36 cellular contexts compared by ENCODE assay signal in the genomic region with DNA sequence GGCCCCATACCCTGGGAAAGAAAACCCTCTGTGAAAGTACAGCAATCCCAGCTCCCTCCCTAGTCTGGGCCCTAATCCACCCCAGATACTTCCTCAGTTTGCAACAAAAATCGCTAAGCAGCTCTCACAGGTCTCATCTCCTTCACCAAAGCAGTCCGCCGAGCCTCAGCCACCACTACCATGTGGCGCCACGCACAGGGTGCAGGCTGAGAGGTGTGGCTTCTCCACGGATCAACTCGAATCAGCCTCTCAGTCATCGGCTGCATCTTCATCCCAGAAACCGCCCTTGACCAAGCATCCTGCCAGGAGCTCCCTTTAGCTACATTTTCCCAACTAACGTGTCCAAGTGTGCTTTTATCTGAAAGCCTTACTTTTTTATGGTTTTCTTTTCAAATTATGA. TPM values are rescaled to one million over a fixed set of nuclear protein-coding genes. Genes with fewer than 3 reads are reported as not detected.
"Had no signal": no experiment of that assay in that cellular context is flagged by ENCODE, and none has a peak within 500 bp of the region (broad histone marks: within the 10 kb centered on the region; RNA-seq: fewer than 3 reads in every experiment).

No MANE protein-coding gene starts in this region.

- H3K4me1 ChIP-seq: psoas muscle had no signal

- H3K27ac ChIP-seq: body of pancreas, cardiac muscle cell, parathyroid adenoma, psoas muscle, stomach had no signal

- H3K4me2 ChIP-seq: smooth muscle cell had no signal

- FAIRE-seq: keratinocyte had no signal

- H3K4me3 ChIP-seq: body of pancreas, cardiac muscle cell, gastroesophageal sphincter, psoas muscle, smooth muscle cell, stomach, tibial nerve had no signal

- H3K27me3 ChIP-seq: tibial nerve had no signal

- H3K79me2 ChIP-seq: parathyroid adenoma had no signal

- ATAC-seq: body of pancreas; effector memory CD8-positive, alpha-beta T cell; gastroesophageal sphincter; left colon; naive thymus-derived CD4-positive, alpha-beta T cell; psoas muscle; stimulated activated memory B cell treated with anti-CD40 and anti-IgM and Interleukin-4, amounts not matched to agents 10 μg/mL and 1 μg/mL and 100 μg/mL, for 72 hours had no signal

- H3K9ac ChIP-seq: parathyroid adenoma had no signal

- H3K36me3 ChIP-seq: cardiac muscle cell, gastroesophageal sphincter, stomach, tibial nerve had no signal

- DNase-seq: activated CD4-positive, alpha-beta memory T cell treated with anti-CD3 and anti-CD28 coated beads for 36 hours; activated CD4-positive, alpha-beta T cell treated with anti-CD3 and anti-CD28 coated beads, Interleukin-2, amount 10 ng/mL, durations not matched to agents 24 days and 14 days; activated CD4-positive, CD25-positive, alpha-beta regulatory T cell treated with anti-CD3 and anti-CD28 coated beads, Interleukin-2, amount 50 U/mL, for 72 hours; activated CD8-positive, alpha-beta memory T cell treated with anti-CD3 and anti-CD28 coated beads, Interleukin-2, amount 50 U/mL, for 4 hours; activated gamma-delta T cell treated with Interleukin-2 at 50 U/mL for 16 hours; activated T-cell treated with anti-CD3 and anti-CD28 coated beads, Interleukin-2, amount 50 U/mL, for 24 hours; anterior cingulate cortex; body of pancreas; cortex of kidney; effector memory CD8-positive, alpha-beta T cell; erythroblast; hippocampal formation; left colon; midbrain; naive thymus-derived CD4-positive, alpha-beta T cell; occipital lobe; psoas muscle; stimulated activated CD4-positive, alpha-beta T cell treated with anti-CD3 and anti-CD28 coated beads, Interleukin-1b, Interleukin-23, amount 100 ng/mL, for 48 hours; stimulated activated CD4-positive, alpha-beta T cell treated with anti-CD3 and anti-CD28 coated beads, Interleukin-4, amount 100 ng/mL, for 4 hours; stimulated activated CD8-positive, alpha-beta memory T cell treated with anti-CD3 and anti-CD28 coated beads, Interleukin-4, amount 100 ng/mL, for 48 hours; stomach; T-helper 2 cell had no signal

- H2AFZ ChIP-seq: parathyroid adenoma had no signal

- H3K9me3 ChIP-seq: body of pancreas, gastroesophageal sphincter, psoas muscle, stomach, tibial nerve had no signal

RNA-seq across cellular contexts. Expression of a gene that starts 50.7 kb away (rescaled TPM):
- total RNA-seq: activated CD4-positive, alpha-beta memory T cell treated with anti-CD3 and anti-CD28 coated beads for 36 hours; activated CD4-positive, alpha-beta T cell treated with anti-CD3 and anti-CD28 coated beads, Interleukin-2, amount 10 ng/mL, durations not matched to agents 24 days and 14 days; activated CD8-positive, alpha-beta memory T cell treated with anti-CD3 and anti-CD28 coated beads for 36 hours; body of pancreas; cardiac muscle cell; cerebellum; fibroblast of lung; fibroblast of villous mesenchyme; gastroesophageal sphincter; left colon; liver; naive thymus-derived CD4-positive, alpha-beta T cell; neural crest cell; occipital lobe; psoas muscle; smooth muscle cell; stomach; tibial nerve; ureter had no signal
